In genomic region chr1:235999259-235999925, GRCh38 we compare ENCODE assay signal across 8 cellular contexts.
DNase-seq lines count a peak whose midpoint lies in the region; ATAC-seq lines count a peak whose summit lies in the region.

No MANE protein-coding gene starts in this region.

- peak; percentile 80 for ATAC-seq in GM21390 (IDR thresholded peaks at IDR 0.05; ENCODE audit: unreplicated experiment)

- DNase-seq in CD1c-positive myeloid dendritic cell (ENCODE audit: extremely low spot score) = peak; percentile 33
- peak; percentile 98 for DNase-seq in HT1080 (ENCODE audit: low read depth)
- peak; percentile 36 to 52 (median 49) for DNase-seq in activated CD8-positive, alpha-beta memory T cell treated with anti-CD3 and anti-CD28 coated beads for 48 hours (ENCODE audit: low read depth in 2 of 3, low spot score in 2 of 3)
- peak; percentile 70 for DNase-seq in fibroblast of the conjunctiva (ENCODE audit: low read depth)
- DNase-seq in stimulated activated CD4-positive, alpha-beta T cell treated with anti-CD3 and anti-CD28 coated beads, Interleukin-4, amount 100 ng/mL, for 24 hours = peak; percentile 79
- no peak for DNase-seq in NCI-H510A treated with DMSO at 0.1 percent for 48 hours (lab: John Stamatoyannopoulos, UW)
- no peak for DNase-seq in NCI-H128 (lab: John Stamatoyannopoulos, UW; ENCODE audit: unreplicated experiment)

Comparison
In these comparisons a context has a peak if more than half of its experiments do, and no peak if none do; other contexts are left out.
1. DNase-seq: peak in CD1c-positive myeloid dendritic cell (single experiment), HT1080 (single experiment), activated CD8-positive, alpha-beta memory T cell treated with anti-CD3 and anti-CD28 coated beads for 48 hours (3 of 3), fibroblast of the conjunctiva (single experiment) and stimulated activated CD4-positive, alpha-beta T cell treated with anti-CD3 and anti-CD28 coated beads, Interleukin-4, amount 100 ng/mL, for 24 hours (single experiment); none in NCI-H510A treated with DMSO at 0.1 percent for 48 hours (single experiment) and NCI-H128 (single experiment).